Comparison of ENCODE assay signal across 24 cellular contexts in the genomic region with DNA sequence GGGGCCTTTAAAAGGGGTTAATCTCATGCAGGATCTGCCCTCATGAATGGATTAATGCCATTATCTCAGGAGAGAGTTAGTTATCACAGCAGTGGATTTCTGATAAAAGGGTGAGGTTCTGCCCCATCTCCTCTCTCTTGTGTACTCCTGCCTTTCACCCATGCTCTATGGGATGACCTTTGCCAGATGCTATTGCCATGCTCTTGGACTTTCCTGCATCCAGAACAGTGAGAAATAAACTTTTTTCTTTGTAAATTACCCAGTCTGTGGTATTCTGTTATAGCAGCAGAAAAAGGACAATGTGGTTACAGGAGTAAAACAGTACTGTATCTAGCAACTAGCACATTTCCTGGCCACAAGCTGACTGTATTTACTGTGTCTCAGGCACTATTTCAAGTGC. TPM values are rescaled to one million over a fixed set of nuclear protein-coding genes. Genes with fewer than 3 reads are reported as not detected.
A peak's percentile ranks its signal among the peaks of the same experiment; 100 is the strongest.
DNase-seq lines count a peak whose midpoint lies in the region; ATAC-seq, FAIRE-seq and TF ChIP-seq lines count a peak whose summit lies in the region.
"Had no signal": no experiment of that assay in that cellular context is flagged by ENCODE, and none has a peak within 500 bp of the region (broad histone marks: within the 10 kb centered on the region; RNA-seq: fewer than 3 reads in every experiment).

No MANE protein-coding gene starts in this region.

- TF ChIP-seq EP300 in esophagus muscularis mucosa (IDR thresholded peaks at IDR 0.05) = no peak

- no TSS peak for BruUV-seq in IMR-90 (replicated peaks; lab: Mats Ljungman, UMichigan)

- 0 out of 2 replicates have a peak overlapping the region, but pooled peaks have one; percentile 64 for H3K14ac ChIP-seq in IMR-90 (replicated peaks; ENCODE audit: low read depth, low read length)

- no peaks in the 10 kb centered on the region for H3K36me3 ChIP-seq in BLaER1
- H3K36me3 ChIP-seq in IMR-90 (ENCODE audit: control insufficient read depth, insufficient read depth, low read length) = no peaks in the 10 kb centered on the region
- no peaks in the 10 kb centered on the region for H3K36me3 ChIP-seq in esophagus muscularis mucosa
- H3K36me3 ChIP-seq in mesendoderm (ENCODE audit: control insufficient read depth, insufficient read depth, low read length) = no peaks in the 10 kb centered on the region
- H3K36me3 ChIP-seq in body of pancreas (replicated peaks in 1 of 2; ENCODE audit: insufficient read depth in 1 of 2, low read depth in 2 of 2) = no peaks in the 10 kb centered on the region
- H3K36me3 ChIP-seq: BE2C had no signal

- no peak for DNase-seq in IMR-90
- no peak for DNase-seq in esophagus muscularis mucosa (ENCODE audit: extremely low spot score)
- DNase-seq in mesendoderm = peak; percentile 32
- DNase-seq in RCC 7860 (ENCODE audit: low spot score) = no peak
- no peak for DNase-seq in activated T-cell treated with anti-CD3 and anti-CD28 coated beads, Interleukin-2, amount 50 U/mL, for 1 hour
- DNase-seq in body of pancreas = no peak
- DNase-seq: 8988T; ACHN; AML-193; BE2C; C1 segment of cervical spinal cord; Calu3; CD4-positive, alpha-beta memory T cell; COR-L47; DMS53; DMS79 treated with DMSO at 0.1 percent for 48 hours; GF-D8; H9 had no signal

- peak overlapping the region; percentile 12; the same call in 1 of the 2 replicates for H3K27ac ChIP-seq in BLaER1
- H3K27ac ChIP-seq in IMR-90 (ENCODE audit: insufficient read depth, low read length) = no peak overlapping the region
- H3K27ac ChIP-seq in esophagus muscularis mucosa (replicated peaks in 1 of 4) = peak overlapping the region in 3 of 4 donors; percentile 70 to 79 (median 73)
- H3K27ac ChIP-seq in mesendoderm (ENCODE audit: low read depth, low read length) = no peak overlapping the region
- no peak overlapping the region for H3K27ac ChIP-seq in body of pancreas
- H3K27ac ChIP-seq: A549 had no signal

- H3K27me3 ChIP-seq in BLaER1 (no peaks in the 10 kb centered on the region), IMR-90 (ENCODE audit: control insufficient read depth, insufficient read depth, low read length) (no peaks in the 10 kb centered on the region), esophagus muscularis mucosa (no peaks in the 10 kb centered on the region), mesendoderm (ENCODE audit: insufficient read depth, low read length, poor library complexity) (no peaks in the 10 kb centered on the region), body of pancreas (no peaks in the 10 kb centered on the region)
- H3K27me3 ChIP-seq: BE2C had no signal

- H2BK15ac ChIP-seq in IMR-90 (ENCODE audit: low read depth, low read length) = no peak overlapping the region
- H2BK15ac ChIP-seq in mesendoderm (replicated peaks; ENCODE audit: low read depth) = no peak overlapping the region

- no peak for TF ChIP-seq RAD21 in IMR-90 (IDR thresholded peaks at IDR 0.05; ENCODE audit: low read length)

- H3K18ac ChIP-seq in IMR-90 (ENCODE audit: low read depth, low read length) = peak overlapping the region; percentile 76
- no peak overlapping the region for H3K18ac ChIP-seq in mesendoderm (ENCODE audit: low read length)

- H4K20me1 ChIP-seq in BLaER1 (no peaks in the 10 kb centered on the region), IMR-90 (ENCODE audit: insufficient read depth, low read length) (no peaks in the 10 kb centered on the region)

- H4K8ac ChIP-seq in IMR-90 (ENCODE audit: low read depth in 2 of 2, low read length in 2 of 2) (no peak overlapping the region; a peak in 1 of 4 replicates), mesendoderm (ENCODE audit: low read depth, low read length) (no peak overlapping the region)

- H2BK20ac ChIP-seq in IMR-90 (ENCODE audit: low read depth, low read length) = peak overlapping the region; percentile 50; the same call in 1 of the 2 replicates

- H3K79me2 ChIP-seq in mesendoderm (ENCODE audit: control insufficient read depth, insufficient read depth, low read length) = no peaks in the 10 kb centered on the region

- H2AK5ac ChIP-seq in IMR-90 (ENCODE audit: low read depth, low read length) (0 out of 2 replicates have a peak overlapping the region, but pooled peaks have one; percentile 39), mesendoderm (ENCODE audit: low read length) (no peak overlapping the region)

- ATAC-seq in IMR-90 (ENCODE audit: low read depth) (no peak), body of pancreas (no peak)
- ATAC-seq: A549, GM23338, HCT116 had no signal

- H3K4ac ChIP-seq in IMR-90 (ENCODE audit: low read depth, low read length) = no peak overlapping the region
- H3K4ac ChIP-seq in mesendoderm (ENCODE audit: low read depth, low read length) = no peak overlapping the region

- TF ChIP-seq POLR2A in IMR-90 (IDR thresholded peaks at IDR 0.05; ENCODE audit: low read depth, low read length) (no peak), esophagus muscularis mucosa (IDR thresholded peaks at IDR 0.05; ENCODE audit: low read depth) (no peak), body of pancreas (IDR thresholded peaks at IDR 0.05) (no peak)

- CTCF ChIA-PET in IMR-90 (lab: Yijun Ruan, JAX) = no interaction called here

- H3K9me3 ChIP-seq in BLaER1 = peaks cover 23% of the 10 kb centered on the region
- no peaks in the 10 kb centered on the region; the same call in 1 of the 2 replicates for H3K9me3 ChIP-seq in IMR-90 (ENCODE audit: control insufficient read depth, insufficient read depth, low read length)
- peaks cover 0 to 6% (median 0%) of the 10 kb centered on the region in 4 donors for H3K9me3 ChIP-seq in esophagus muscularis mucosa
- H3K9me3 ChIP-seq in body of pancreas = no peaks in the 10 kb centered on the region
- H3K9me3 ChIP-seq: BE2C had no signal

- no peak overlapping the region for H4K91ac ChIP-seq in IMR-90 (ENCODE audit: insufficient read depth, low read depth, low read length)

- H3K56ac ChIP-seq in IMR-90 (ENCODE audit: extremely low read depth, insufficient read depth, low read length) = no peak overlapping the region
- no peak overlapping the region for H3K56ac ChIP-seq in mesendoderm (ENCODE audit: low read length)

- H3K9ac ChIP-seq in BLaER1 = no peak overlapping the region
- no peak overlapping the region for H3K9ac ChIP-seq in IMR-90 (ENCODE audit: low read depth, low read length)
- H3K9ac ChIP-seq in mesendoderm (ENCODE audit: low read length) = no peak overlapping the region

- no peak for FAIRE-seq in RCC 7860 (lab: Jason Lieb, UNC)
- FAIRE-seq: A549, GM12891, GM18507 had no signal

- no peak overlapping the region for H2BK5ac ChIP-seq in IMR-90 (ENCODE audit: low read depth, low read length, poor library complexity, severe bottlenecking)
- H2BK5ac ChIP-seq in mesendoderm (ENCODE audit: low read length) = no peak overlapping the region

- no peak overlapping the region for H2AK9ac ChIP-seq in IMR-90 (replicated peaks; ENCODE audit: low read depth, low read length, poor library complexity)

- H3K4me2 ChIP-seq in BLaER1 = no peak overlapping the region
- no peak overlapping the region for H3K4me2 ChIP-seq in IMR-90 (ENCODE audit: low read depth, low read length)
- no peak overlapping the region for H3K4me2 ChIP-seq in mesendoderm (ENCODE audit: low read length)
- H3K4me2 ChIP-seq: A549, GM23338 had no signal

- H3K4me1 ChIP-seq in BLaER1 = peaks cover 13% of the 10 kb centered on the region
- H3K4me1 ChIP-seq in IMR-90 (ENCODE audit: control insufficient read depth, insufficient read depth, low read length) = peaks cover 5% of the 10 kb centered on the region
- peaks cover 0 to 50% (median 31%) of the 10 kb centered on the region in 4 donors for H3K4me1 ChIP-seq in esophagus muscularis mucosa
- H3K4me1 ChIP-seq in mesendoderm (ENCODE audit: control insufficient read depth, low read depth, low read length) = no peaks in the 10 kb centered on the region
- H3K4me1 ChIP-seq in body of pancreas = no peaks in the 10 kb centered on the region
- H3K4me1 ChIP-seq: A549, BE2C had no signal

- intact Hi-C loops in IMR-90 (cut with micrococcal nuclease) (no loop called here), esophagus muscularis mucosa (cut with DNase I) (no loop called here), body of pancreas (cut with DNase I) (no loop called here)

- H4K5ac ChIP-seq in IMR-90 (ENCODE audit: low read depth, low read length) (no peak overlapping the region), mesendoderm (ENCODE audit: low read length) (no peak overlapping the region)

- H3K79me1 ChIP-seq in IMR-90 (ENCODE audit: low read depth in 1 of 2, low read length in 2 of 2) (no peaks in the 10 kb centered on the region), mesendoderm (ENCODE audit: low read length) (no peaks in the 10 kb centered on the region)

- 0 out of 2 replicates have a peak overlapping the region, but pooled peaks have one; percentile 25 for H3K23ac ChIP-seq in IMR-90 (ENCODE audit: low read depth, low read length)
- H3K23ac ChIP-seq in mesendoderm (ENCODE audit: low read length) = no peak overlapping the region

- TF ChIP-seq CTCF in IMR-90 (conservative IDR thresholded peaks at IDR 0.05; ENCODE audit: low read depth, low read length) = no peak
- no peak for TF ChIP-seq CTCF in esophagus muscularis mucosa (IDR thresholded peaks at IDR 0.05)
- no peak for TF ChIP-seq CTCF in body of pancreas (IDR thresholded peaks at IDR 0.05)

- POLR2A ChIA-PET in IMR-90 (lab: Charles Lee; ENCODE audit: unreplicated experiment) = no interaction called here

- dilution Hi-C loops in IMR-90 (cut with HindIII; ENCODE audit: low sequenced_read_pairs, unreplicated experiment) = no loop called here

- in situ Hi-C loops in IMR-90 (cut with MboI; ENCODE audit: low sequenced_read_pairs) = no loop called here

- H2BK120ac ChIP-seq in IMR-90 (ENCODE audit: low read depth, low read length) = 0 out of 2 replicates have a peak overlapping the region, but pooled peaks have one; percentile 28
- no peak overlapping the region for H2BK120ac ChIP-seq in mesendoderm (ENCODE audit: low read depth, low read length)

- H3K9me1 ChIP-seq in IMR-90 (ENCODE audit: insufficient read depth, low read length) = no peaks in the 10 kb centered on the region

- H2AFZ ChIP-seq in IMR-90 (replicated peaks; ENCODE audit: low read length, poor library complexity) = no peak overlapping the region
- H2AFZ ChIP-seq: GM23338 had no signal

- H3K4me3 ChIP-seq in BLaER1 (no peak overlapping the region), IMR-90 (ENCODE audit: insufficient read depth, low read depth, low read length) (no peak overlapping the region), esophagus muscularis mucosa (no peak overlapping the region), mesendoderm (ENCODE audit: low read length) (no peak overlapping the region), body of pancreas (no peak overlapping the region)
- H3K4me3 ChIP-seq: A549, GM23338 had no signal

TF ChIP-seq in IMR-90, 13 proteins besides CTCF, POLR2A, EP300 and RAD21 (continues in another document):
- TF ChIP-seq MAFK (IDR thresholded peaks at IDR 0.05; ENCODE audit: low read depth, low read length) (no peak), NFE2L2 (IDR thresholded peaks at IDR 0.05; ENCODE audit: low read depth, low read length) (no peak), BHLHE40 (IDR thresholded peaks at IDR 0.05; ENCODE audit: low read depth, low read length) (no peak)

RNA-seq across cellular contexts. Expression of a gene that starts 58.0 kb away (rescaled TPM):
- total RNA-seq in IMR-90 (2012; rRNA removed) (148 and 211 TPM in 2 replicates), esophagus muscularis mucosa (100 to 1,000 TPM; 418 to 749 (median 509) TPM), body of pancreas (100 to 1,000 TPM; 109 to 203 TPM)
- 1,205 and 1,345 TPM in 2 replicates for polyA plus RNA-seq in IMR-90 (2012; rRNA removed)
- polyA plus RNA-seq in IMR-90 (2012; cell fraction: cytosol; rRNA removed) = 703 and 2,182 TPM in 2 replicates
- 1,717 and 1,819 TPM in 2 replicates for polyA plus RNA-seq in IMR-90 (2012; cell fraction: nucleus; rRNA removed; ENCODE audit: low replicate concordance)
- 267 TPM for polyA plus RNA-seq in mesendoderm (2013, experiment 1 of 2)
- 258 TPM for polyA plus RNA-seq in mesendoderm (2013, experiment 2 of 2)
- total RNA-seq: CD4-positive, alpha-beta memory T cell had no signal
- polyA plus RNA-seq: CD4-positive, alpha-beta memory T cell had no signal

Comparison
In these comparisons a context has a peak if more than half of its experiments do, and no peak if none do; other contexts are left out.
1. H3K27ac ChIP-seq: peak in BLaER1 (single experiment) and esophagus muscularis mucosa (3 of 4); none in IMR-90 (single experiment), mesendoderm (single experiment) and body of pancreas (0 of 4).